Comparison of ENCODE assay signal across 21 cellular contexts in genomic region chr3:134666885-134667284, GRCh38. TPM values are rescaled to one million over a fixed set of nuclear protein-coding genes. Genes with fewer than 3 reads are reported as not detected.
"Had no signal": no experiment of that assay in that cellular context is flagged by ENCODE, and none has a peak within 500 bp of the region (broad histone marks: within the 10 kb centered on the region; RNA-seq: fewer than 3 reads in every experiment).

No MANE protein-coding gene starts in this region.

- H3K9me3 ChIP-seq: sigmoid colon, tibial artery had no signal

- H3K36me3 ChIP-seq: cardiac muscle cell, sigmoid colon, tibial artery had no signal

- H3K36me3 Mint-ChIP-seq: activated CD4-positive, alpha-beta memory T cell treated with anti-CD3 and anti-CD28 coated beads for 36 hours; activated naive CD4-positive, alpha-beta T cell treated with anti-CD3 and anti-CD28 coated beads, Interleukin-2, amount 10 ng/mL, durations not matched to agents 7 days and 5 days; mesothelial cell of epicardium; naive thymus-derived CD8-positive, alpha-beta T cell had no signal

- H3K27me3 Mint-ChIP-seq: activated naive CD8-positive, alpha-beta T cell treated with anti-CD3 and anti-CD28 coated beads, Interleukin-2, amount 50 U/mL, for 24 hours had no signal

- H3K4me3 Mint-ChIP-seq: activated CD4-positive, alpha-beta memory T cell treated with anti-CD3 and anti-CD28 coated beads for 36 hours; activated naive CD4-positive, alpha-beta T cell treated with anti-CD3 and anti-CD28 coated beads, Interleukin-2, amount 10 ng/mL, durations not matched to agents 7 days and 5 days; activated naive CD8-positive, alpha-beta T cell treated with anti-CD3 and anti-CD28 coated beads, Interleukin-2, amount 50 U/mL, for 24 hours; dendritic cell treated with granulocyte-macrophage colony-stimulating factor and Interleukin-4, amounts not matched to agents 40 ng/mL and 50 ng/mL, for 4 days; mesothelial cell of epicardium; naive thymus-derived CD8-positive, alpha-beta T cell; stimulated activated naive CD8-positive, alpha-beta T cell treated with anti-CD3 and anti-CD28 coated beads, Interleukin-15, Interleukin-2, amounts not matched to agents 100 ng/mL and 50 ng/mL, for 24 hours had no signal

- H3K9me3 Mint-ChIP-seq: activated CD4-positive, alpha-beta memory T cell treated with anti-CD3 and anti-CD28 coated beads for 36 hours; activated naive CD4-positive, alpha-beta T cell treated with anti-CD3 and anti-CD28 coated beads, Interleukin-2, amount 10 ng/mL, durations not matched to agents 7 days and 5 days; activated naive CD8-positive, alpha-beta T cell treated with anti-CD3 and anti-CD28 coated beads, Interleukin-2, amount 50 U/mL, for 24 hours; dendritic cell treated with granulocyte-macrophage colony-stimulating factor and Interleukin-4, amounts not matched to agents 40 ng/mL and 50 ng/mL, for 4 days; mesothelial cell of epicardium; stimulated activated naive CD8-positive, alpha-beta T cell treated with anti-CD3 and anti-CD28 coated beads, Interleukin-15, Interleukin-2, amounts not matched to agents 100 ng/mL and 50 ng/mL, for 24 hours had no signal

- H3K4me1 Mint-ChIP-seq: activated naive CD4-positive, alpha-beta T cell treated with anti-CD3 and anti-CD28 coated beads, Interleukin-2, amount 10 ng/mL, durations not matched to agents 7 days and 5 days; activated naive CD8-positive, alpha-beta T cell treated with anti-CD3 and anti-CD28 coated beads, Interleukin-2, amount 50 U/mL, for 24 hours; mesothelial cell of epicardium had no signal

- H3K27me3 ChIP-seq: sigmoid colon, tibial artery had no signal

- DNase-seq: activated CD4-positive, alpha-beta memory T cell treated with anti-CD3 and anti-CD28 coated beads for 36 hours; activated CD4-positive, alpha-beta T cell treated with anti-CD3 and anti-CD28 coated beads for 48 hours; activated effector memory CD4-positive, alpha-beta T cell treated with anti-CD3 and anti-CD28 coated beads, Interleukin-2, amount 50 U/mL, for 16 hours; activated naive CD4-positive, alpha-beta T cell treated with anti-CD3 and anti-CD28 coated beads, Interleukin-2, amount 10 ng/mL, durations not matched to agents 7 days and 5 days; activated naive CD8-positive, alpha-beta T cell treated with anti-CD3 and anti-CD28 coated beads, Interleukin-2, amount 50 U/mL, for 24 hours; effector CD8-positive, alpha-beta T cell; erythroblast; foreskin melanocyte; hippocampal formation; left ventricle myocardium superior; naive thymus-derived CD8-positive, alpha-beta T cell; retina; sigmoid colon; T-helper 1 cell; tibial artery had no signal

- H3K27ac Mint-ChIP-seq: activated CD4-positive, alpha-beta memory T cell treated with anti-CD3 and anti-CD28 coated beads for 36 hours; activated naive CD4-positive, alpha-beta T cell treated with anti-CD3 and anti-CD28 coated beads, Interleukin-2, amount 10 ng/mL, durations not matched to agents 7 days and 5 days; activated naive CD8-positive, alpha-beta T cell treated with anti-CD3 and anti-CD28 coated beads, Interleukin-2, amount 50 U/mL, for 24 hours; dendritic cell treated with granulocyte-macrophage colony-stimulating factor and Interleukin-4, amounts not matched to agents 40 ng/mL and 50 ng/mL, for 4 days; mesothelial cell of epicardium; naive thymus-derived CD8-positive, alpha-beta T cell; progenitor cell of endocrine pancreas; stimulated activated naive CD8-positive, alpha-beta T cell treated with anti-CD3 and anti-CD28 coated beads, Interleukin-15, Interleukin-2, amounts not matched to agents 100 ng/mL and 50 ng/mL, for 24 hours had no signal

- H3K4me3 ChIP-seq: cardiac muscle cell, sigmoid colon, tibial artery had no signal

- H3K27ac ChIP-seq: cardiac muscle cell, sigmoid colon, tibial artery had no signal

RNA-seq across cellular contexts. Expression of gene KY, which starts 16.1 kb away (rescaled TPM):
- total RNA-seq: activated CD4-positive, alpha-beta memory T cell treated with anti-CD3 and anti-CD28 coated beads for 36 hours; mesothelial cell of epicardium; naive thymus-derived CD8-positive, alpha-beta T cell; osteocyte; progenitor cell of endocrine pancreas had no signal
- polyA plus RNA-seq: naive thymus-derived CD8-positive, alpha-beta T cell had no signal
